ENCODE assay signal across 31 cellular contexts in genomic region chr3:15079083-15079482, GRCh38.
"Had no signal": no experiment of that assay in that cellular context is flagged by ENCODE, and none has a peak within 500 bp of the region (broad histone marks: within the 10 kb centered on the region; RNA-seq: fewer than 3 reads in every experiment).

No MANE protein-coding gene starts in this region.

- DNase-seq: hippocampal formation; kidney glomerular epithelial cell; left cardiac atrium; left ventricle myocardium inferior; mesendoderm; naive thymus-derived CD4-positive, alpha-beta T cell; nucleus accumbens; pancreas; posterior cingulate gyrus; retina; right cardiac atrium; stimulated activated CD4-positive, alpha-beta T cell treated with anti-CD3 and anti-CD28 coated beads, Interleukin-12 subunit alpha, Interleukin-12 subunit beta, amount 100 ng/mL, for 4 hours; stimulated activated CD4-positive, alpha-beta T cell treated with anti-CD3 and anti-CD28 coated beads, Interleukin-15, amount 100 ng/mL, for 24 hours; stimulated activated CD4-positive, alpha-beta T cell treated with anti-CD3 and anti-CD28 coated beads, Interleukin-2, amount 100 ng/mL, for 24 hours; stimulated activated CD4-positive, alpha-beta T cell treated with anti-CD3 and anti-CD28 coated beads, Interleukin-4, amount 100 ng/mL, for 1 hour; stimulated activated naive B cell treated with anti-CD40 and anti-IgM and Interleukin-4, amounts not matched to agents 10 μg/mL and 1 μg/mL and 100 μg/mL, for 72 hours; stimulated activated naive CD8-positive, alpha-beta T cell treated with anti-CD3 and anti-CD28 coated beads, Interleukin-15, Interleukin-2, amounts not matched to agents 100 U/mL and 50 U/mL, for 24 hours; stomach; testis; thyroid gland; transverse colon; upper lobe of left lung had no signal

- H3K4me3 ChIP-seq: left ventricle myocardium inferior, lung, pancreas, prostate gland, skin epidermis, stomach, testis, thyroid gland, transverse colon, upper lobe of left lung, vagina had no signal

- H3K27ac ChIP-seq: left ventricle myocardium inferior, pancreas, prostate gland, skin epidermis, stomach, testis, thyroid gland, transverse colon, upper lobe of left lung, vagina had no signal

- H3K27ac Mint-ChIP-seq: mesothelial cell of epicardium; naive thymus-derived CD4-positive, alpha-beta T cell; natural killer cell treated with Interleukin-12 subunit alpha and Interleukin-12 subunit beta and Interleukin-15 and Interleukin-18, amount 100 ng/mL, for 72 hours; stimulated activated naive B cell treated with anti-CD40 and anti-IgM and Interleukin-4, amounts not matched to agents 10 μg/mL and 1 μg/mL and 100 μg/mL, for 72 hours had no signal

- H3K27me3 Mint-ChIP-seq: naive thymus-derived CD4-positive, alpha-beta T cell; natural killer cell treated with Interleukin-12 subunit alpha and Interleukin-12 subunit beta and Interleukin-15 and Interleukin-18, amount 100 ng/mL, for 72 hours; stimulated activated naive B cell treated with anti-CD40 and anti-IgM and Interleukin-4, amounts not matched to agents 10 μg/mL and 1 μg/mL and 100 μg/mL, for 72 hours had no signal

- H3K4me1 Mint-ChIP-seq: mesothelial cell of epicardium, neural crest cell had no signal

- FAIRE-seq: keratinocyte, pancreas had no signal

- H3K9me3 Mint-ChIP-seq: mesothelial cell of epicardium; naive thymus-derived CD4-positive, alpha-beta T cell; natural killer cell treated with Interleukin-12 subunit alpha and Interleukin-12 subunit beta and Interleukin-15 and Interleukin-18, amount 100 ng/mL, for 72 hours; neural crest cell; stimulated activated naive B cell treated with anti-CD40 and anti-IgM and Interleukin-4, amounts not matched to agents 10 μg/mL and 1 μg/mL and 100 μg/mL, for 72 hours had no signal

- ATAC-seq: left cardiac atrium; naive thymus-derived CD4-positive, alpha-beta T cell; natural killer cell treated with Interleukin-12 subunit alpha and Interleukin-12 subunit beta and Interleukin-15 and Interleukin-18, amount 100 ng/mL, for 72 hours; pancreas; right cardiac atrium; sciatic nerve; stimulated activated naive B cell treated with anti-CD40 and anti-IgM and Interleukin-4, amounts not matched to agents 10 μg/mL and 1 μg/mL and 100 μg/mL, for 72 hours; stimulated activated naive CD8-positive, alpha-beta T cell treated with anti-CD3 and anti-CD28 coated beads, Interleukin-15, Interleukin-2, amounts not matched to agents 100 U/mL and 50 U/mL, for 24 hours had no signal

- H3K4me1 ChIP-seq: left ventricle myocardium inferior, pancreas, prostate gland, stomach, testis, transverse colon, vagina had no signal

- H3K4me3 Mint-ChIP-seq: mesothelial cell of epicardium; naive thymus-derived CD4-positive, alpha-beta T cell; natural killer cell treated with Interleukin-12 subunit alpha and Interleukin-12 subunit beta and Interleukin-15 and Interleukin-18, amount 100 ng/mL, for 72 hours; neural crest cell; stimulated activated naive B cell treated with anti-CD40 and anti-IgM and Interleukin-4, amounts not matched to agents 10 μg/mL and 1 μg/mL and 100 μg/mL, for 72 hours had no signal

- H3K9me3 ChIP-seq: left ventricle myocardium inferior, pancreas, prostate gland, stomach, testis, thyroid gland, transverse colon, upper lobe of left lung, vagina had no signal

- H3K27me3 ChIP-seq: pancreas, stomach, testis, thyroid gland, transverse colon, upper lobe of left lung, vagina had no signal
